8 cellular contexts compared by ENCODE assay signal in the genomic region with DNA sequence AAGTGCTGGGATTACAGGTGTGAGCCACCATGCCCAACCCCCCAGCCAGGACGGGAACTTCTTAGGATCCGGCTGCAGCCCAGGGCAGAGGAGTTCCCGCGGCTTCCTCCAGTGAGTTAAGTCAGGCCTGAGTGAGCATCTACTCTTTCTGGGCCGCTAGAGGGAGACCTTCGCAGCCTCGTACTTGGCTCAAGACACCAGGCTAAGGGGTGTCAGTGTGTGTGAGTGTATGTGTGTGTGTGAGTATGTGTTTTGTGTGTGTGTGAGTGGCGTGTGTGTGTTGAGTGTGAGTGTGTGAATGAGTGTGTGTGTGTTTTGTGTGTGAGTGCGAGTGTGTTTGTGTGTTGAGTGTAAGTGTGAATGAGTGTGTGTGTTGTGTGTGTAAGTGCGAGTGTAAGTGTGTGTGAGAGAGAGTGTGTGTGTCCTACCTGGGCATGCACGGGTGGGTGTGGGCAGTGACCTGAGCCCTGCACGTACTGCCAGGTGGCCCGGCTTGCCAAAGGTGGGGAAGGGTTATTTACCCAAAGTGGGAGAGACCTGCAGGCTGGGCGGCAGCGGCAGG. TPM values are rescaled to one million over a fixed set of nuclear protein-coding genes. Genes with fewer than 3 reads are reported as not detected.
A peak's percentile ranks its signal among the peaks of the same experiment; 100 is the strongest.
DNase-seq lines count a peak whose midpoint lies in the region; ATAC-seq and TF ChIP-seq lines count a peak whose summit lies in the region.

No MANE protein-coding gene starts in this region.

- ATAC-seq in left ventricle myocardium superior: peak; percentile 89
- no peak for ATAC-seq in HG03097 (IDR thresholded peaks at IDR 0.05; ENCODE audit: low FRiP score, unreplicated experiment)

- TF ChIP-seq CTCF in GM12874 (IDR thresholded peaks at IDR 0.05; ENCODE audit: insufficient read depth, low read depth, low read length): peak; percentile 87
- TF ChIP-seq CTCF in retinal pigment epithelial cell (conservative IDR thresholded peaks at IDR 0.05; ENCODE audit: low read depth, low read length): peak; percentile 86

- DNase-seq in NCI-H187 (lab: John Stamatoyannopoulos, UW): peak; percentile 4 to 75
- peak; percentile 38 to 88 (median 60) for DNase-seq in T-helper 1 cell
- DNase-seq in amniotic epithelial cell (ENCODE audit: low read depth): peak; percentile 92
- peak; percentile 78 for DNase-seq in left ventricle myocardium superior
- DNase-seq in retinal pigment epithelial cell (ENCODE audit: low read depth): peak; percentile 68
- no peak for DNase-seq in mesenteric fat pad (ENCODE audit: low spot score)

- no peak overlapping the region for H3K4me3 ChIP-seq in retinal pigment epithelial cell (ENCODE audit: low read length)

- intact Hi-C loops in left ventricle myocardium superior (cut with micrococcal nuclease): loop anchor here (10.0 kb wide), 1 partner anchor 135 kb away; no protein-coding TSS in a partner anchor

RNA-seq across cellular contexts. Expression of gene TMEM235, which starts 58.5 kb away (rescaled TPM):
- total RNA-seq in left ventricle myocardium superior: not detected
- not detected for total RNA-seq in mesenteric fat pad
